11 cellular contexts compared by ENCODE assay signal in genomic region chr15:96585634-96586386, GRCh38.
DNase-seq lines count a peak whose midpoint lies in the region; ATAC-seq and TF ChIP-seq lines count a peak whose summit lies in the region.
"Had no signal": no experiment of that assay in that cellular context is flagged by ENCODE, and none has a peak within 500 bp of the region (broad histone marks: within the 10 kb centered on the region; RNA-seq: fewer than 3 reads in every experiment).

No MANE protein-coding gene starts in this region.

- H3K27ac ChIP-seq in C4-2B (no peak overlapping the region), VCaP (no peak overlapping the region)

- no peak for ATAC-seq in activated CD4-positive, CD25-positive, alpha-beta regulatory T cell treated with anti-CD3 and anti-CD28 coated beads, Interleukin-2, amount 50 U/mL, for 24 hours
- ATAC-seq in GM19328 (IDR thresholded peaks at IDR 0.05; ENCODE audit: unreplicated experiment): no peak

- no peak overlapping the region for H3K4me3 ChIP-seq in LNCaP clone FGC (ENCODE audit: low read depth, low read length)

- no peak for DNase-seq in LNCaP clone FGC (ENCODE audit: low read depth)
- peak; percentile 20 for DNase-seq in kidney tubule cell (ENCODE audit: low spot score)
- no peak for DNase-seq in GOT3 (lab: John Stamatoyannopoulos, UW)
- DNase-seq in NCI-H2171 (lab: John Stamatoyannopoulos, UW): no peak
- DNase-seq: activated CD4-positive, alpha-beta T cell treated with anti-CD3 and anti-CD28 coated beads, Interleukin-2, amount 50 U/mL, for 48 hours; NCI-H524 treated with DMSO at 0.1 percent for 48 hours; stimulated activated CD4-positive, alpha-beta T cell treated with anti-CD3 and anti-CD28 coated beads, Interleukin-4, amount 100 ng/mL, for 1 hour had no signal

- TF ChIP-seq CTCF in C4-2B (conservative IDR thresholded peaks at IDR 0.05) (peak; percentile 53), LNCaP clone FGC (IDR thresholded peaks at IDR 0.05; ENCODE audit: control insufficient read depth, extremely low read depth, insufficient read depth) (peak; percentile 38), VCaP (conservative IDR thresholded peaks at IDR 0.05) (peak; percentile 28; the same call in 1 of the 2 replicates)
